9 cellular contexts compared by ENCODE assay signal in the genomic region with DNA sequence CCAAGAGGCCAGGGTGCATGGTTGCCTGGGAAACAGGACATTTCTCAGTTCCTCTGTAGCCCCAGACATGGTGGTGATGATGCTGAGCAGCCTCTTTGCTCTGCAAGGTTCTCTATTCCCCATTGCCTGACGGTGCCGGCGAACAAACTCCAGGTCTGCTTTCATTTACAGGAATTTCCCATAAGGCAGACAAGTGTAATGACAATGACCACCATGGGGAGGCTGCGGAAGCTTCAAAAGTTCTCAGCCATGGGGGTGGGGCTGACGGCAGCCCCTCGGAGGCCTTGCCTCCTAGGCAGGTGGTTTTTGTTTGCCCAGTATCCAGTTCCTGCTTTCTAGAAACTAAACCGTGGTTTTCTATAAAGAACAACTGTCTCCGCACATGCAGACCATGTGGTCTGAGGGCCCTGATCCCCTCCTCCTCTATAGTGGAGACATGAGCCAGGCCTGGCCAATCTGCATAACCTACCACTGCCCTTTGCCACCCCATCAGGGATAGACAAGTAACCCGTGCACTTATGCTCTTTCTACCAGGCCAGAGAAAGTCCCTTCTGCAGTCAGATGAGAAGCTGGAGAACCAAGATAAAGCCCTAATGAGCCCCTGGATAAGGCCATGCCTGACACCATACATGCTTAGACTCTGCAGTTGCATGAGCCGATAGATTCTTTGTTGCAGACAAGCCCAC. TPM values are rescaled to one million over a fixed set of nuclear protein-coding genes. Genes with fewer than 3 reads are reported as not detected.
DNase-seq lines count a peak whose midpoint lies in the region; ATAC-seq, FAIRE-seq and TF ChIP-seq lines count a peak whose summit lies in the region.
"Had no signal": no experiment of that assay in that cellular context is flagged by ENCODE, and none has a peak within 500 bp of the region (broad histone marks: within the 10 kb centered on the region; RNA-seq: fewer than 3 reads in every experiment).

No MANE protein-coding gene starts in this region.

- no peak overlapping the region for H3K9ac ChIP-seq in colonic mucosa (ENCODE audit: low read depth in 2 of 2, low read length in 2 of 2)

- no peak overlapping the region for H3K27ac ChIP-seq in colonic mucosa

- H3K27me3 Mint-ChIP-seq in HFFc6 (ENCODE audit: insufficient read depth): peaks cover 13% of the 10 kb centered on the region

- peaks cover 36% of the 10 kb centered on the region for H3K4me1 Mint-ChIP-seq in HFFc6 (ENCODE audit: low read depth)

- peaks cover 6% of the 10 kb centered on the region for H3K36me3 ChIP-seq in colonic mucosa

- H3K4me1 ChIP-seq in colonic mucosa: no peaks in the 10 kb centered on the region

- no peak for FAIRE-seq in D721Med (lab: Jason Lieb, UNC)

- H3K36me3 Mint-ChIP-seq in HFFc6 (ENCODE audit: low read depth): peaks cover 39% of the 10 kb centered on the region

- H3K27me3 ChIP-seq in colonic mucosa: no peaks in the 10 kb centered on the region

- intact Hi-C loops in left colon (cut with DNase I, micrococcal nuclease) (no loop called here), colonic mucosa (cut with DNase I) (no loop called here)

- H3K4me3 ChIP-seq in colonic mucosa: no peak overlapping the region

- H3K9me3 Mint-ChIP-seq in HFFc6: no peaks in the 10 kb centered on the region

- DNase-seq in NCI-H345 treated with DMSO at 0.1 percent for 48 hours (lab: John Stamatoyannopoulos, UW; ENCODE audit: unreplicated experiment): peak; percentile 8
- DNase-seq in left colon: peak; percentile 25 to 49
- DNase-seq in HFFc6: no peak
- no peak for DNase-seq in D721Med (ENCODE audit: insufficient read length, low spot score)
- DNase-seq in NCI-H2029 treated with DMSO at 0.1 percent for 48 hours (lab: John Stamatoyannopoulos, UW): no peak
- DNase-seq in colonic mucosa: no peak

- H3K4me3 Mint-ChIP-seq in HFFc6: no peak overlapping the region

- H3K9me3 ChIP-seq in colonic mucosa: no peaks in the 10 kb centered on the region

- ATAC-seq in GM18909 (IDR thresholded peaks at IDR 0.05; ENCODE audit: poor library complexity, unreplicated experiment) (peak; percentile 80), HG02759 (IDR thresholded peaks at IDR 0.05; ENCODE audit: unreplicated experiment) (peak; percentile 82), left colon (no peak)

- no peak overlapping the region; the same call in 1 of the 2 replicates for H3K27ac Mint-ChIP-seq in HFFc6

- TF ChIP-seq CTCF in HFFc6 (IDR thresholded peaks at IDR 0.05): no peak
- no peak for TF ChIP-seq CTCF in D721Med (IDR thresholded peaks at IDR 0.05; ENCODE audit: insufficient read depth, missing control alignments)
- TF ChIP-seq CTCF in colonic mucosa (IDR thresholded peaks at IDR 0.05): no peak

RNA-seq across cellular contexts. Expression of a gene that starts 54.0 kb away (rescaled TPM):
- under 1 TPM; 0.09 to 0.39 TPM for total RNA-seq in left colon
- under 1 TPM in 1 of 6 experiments, not detected in 5; 0.14 TPM for total RNA-seq in HFFc6 (2021; fragmentation: NEBNext Ultra II Directional; extraction: Animal tissue kit (Norgen Biotek cat#: 25700))
- under 1 TPM; 0.08 to 0.25 TPM for total RNA-seq in colonic mucosa
- total RNA-seq: M059J had no signal

Comparison
In these comparisons a context has a peak if more than half of its experiments do, and no peak if none do; other contexts are left out.
1. DNase-seq: peak in NCI-H345 treated with DMSO at 0.1 percent for 48 hours (single experiment) and left colon (2 of 2); none in HFFc6 (single experiment), D721Med (single experiment), NCI-H2029 treated with DMSO at 0.1 percent for 48 hours (single experiment) and colonic mucosa (single experiment).